10 cellular contexts compared by ENCODE assay signal in the genomic region with DNA sequence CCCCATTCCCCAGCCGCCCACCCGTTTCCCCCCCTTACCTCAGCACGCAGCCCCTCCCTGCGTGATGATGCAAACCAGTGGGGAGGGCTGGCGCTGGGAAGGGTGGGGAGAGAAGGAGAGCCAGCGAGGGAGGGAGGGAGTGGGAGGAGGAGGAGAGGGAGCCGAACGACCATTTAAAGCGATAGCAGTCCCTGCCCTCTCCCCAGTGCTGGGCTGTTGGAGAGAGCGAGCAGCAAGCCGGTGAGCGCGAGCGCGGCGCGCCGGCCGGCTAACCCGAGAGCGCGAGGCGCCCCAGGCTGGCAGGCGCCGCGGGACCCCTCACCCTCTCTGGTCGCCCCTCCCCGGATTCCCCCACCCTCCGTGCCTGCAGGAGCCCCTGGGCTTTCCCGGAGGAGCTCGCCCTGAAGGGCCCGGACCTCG. TPM values are rescaled to one million over a fixed set of nuclear protein-coding genes. Genes with fewer than 3 reads are reported as not detected.
DNase-seq lines count a peak whose midpoint lies in the region; ATAC-seq, FAIRE-seq and TF ChIP-seq lines count a peak whose summit lies in the region.
"Had no signal": no experiment of that assay in that cellular context is flagged by ENCODE, and none has a peak within 500 bp of the region (broad histone marks: within the 10 kb centered on the region; RNA-seq: fewer than 3 reads in every experiment).

A gene (plus strand): TSS at position 205 of the 420 bp plus-strand sequence.

- TF ChIP-seq RAD21 in neural cell (conservative IDR thresholded peaks at IDR 0.05): peak; percentile 34

- H3K4me3 ChIP-seq in neural cell (ENCODE audit: low read length) (peak within 1 kb of the TSS; percentile 93), aorta (ENCODE audit: low read length in 2 of 2) (peak within 1 kb of the TSS; percentile 8 to 32)
- H3K4me3 ChIP-seq: BLaER1 treated with 17β-estradiol and CSF1 and Interleukin-3, amounts not matched to agents 10 nM and 100 nM had no signal

- H3K9me3 ChIP-seq in neural cell (ENCODE audit: low read length) (no peaks in the 10 kb centered on the region), aorta (ENCODE audit: control insufficient read depth, low read length) (no peaks in the 10 kb centered on the region)

- H3K36me3 ChIP-seq in neural cell (ENCODE audit: insufficient read depth, low read length) (no peaks in the 10 kb centered on the region), aorta (ENCODE audit: control insufficient read depth in 1 of 2, insufficient read depth in 2 of 2, low read length in 1 of 2) (no peaks in the 10 kb centered on the region)
- H3K36me3 ChIP-seq: BLaER1 treated with 17β-estradiol and CSF1 and Interleukin-3, amounts not matched to agents 10 nM and 100 nM had no signal

- peak within 1 kb of the TSS; percentile 74 for H3K4me2 ChIP-seq in neural cell (ENCODE audit: low read length)
- H3K4me2 ChIP-seq: BLaER1 treated with 17β-estradiol and CSF1 and Interleukin-3, amounts not matched to agents 10 nM and 100 nM had no signal

- DNase-seq in stimulated activated naive CD8-positive, alpha-beta T cell treated with anti-CD3 and anti-CD28 coated beads, Interleukin-15, Interleukin-2, amounts not matched to agents 100 U/mL and 50 U/mL, for 24 hours: no peak
- DNase-seq in stimulated activated naive CD8-positive, alpha-beta T cell treated with anti-CD3 and anti-CD28 coated beads, Interleukin-15, amount 100 ng/mL, for 72 hours: no peak
- DNase-seq in frontal cortex (ENCODE audit: low spot score in 2 of 2): peak; percentile 53 to 62
- peak in 1 of 2 donors; percentile 71 for DNase-seq in aorta
- DNase-seq in GM13977 (ENCODE audit: low spot score): no peak
- no peak for DNase-seq in GF-D8 (lab: John Stamatoyannopoulos, UW)
- DNase-seq in 8988T: no peak
- DNase-seq: activated T-cell treated with anti-CD3 and anti-CD28 coated beads, Interleukin-2, amount 50 U/mL, for 72 hours had no signal

- peaks cover 7% of the 10 kb centered on the region for H3F3A ChIP-seq in neural cell (ENCODE audit: insufficient read depth, low read length, poor library complexity, severe bottlenecking)

- H3K9ac ChIP-seq in neural cell (ENCODE audit: low read length): peak within 1 kb of the TSS; percentile 74
- H3K9ac ChIP-seq: BLaER1 treated with 17β-estradiol and CSF1 and Interleukin-3, amounts not matched to agents 10 nM and 100 nM had no signal

- 0 to 3% methylated on average over 20 to 33 of the region's 33 CpGs for WGBS in aorta, 2 donors

- H2AFZ ChIP-seq in neural cell (ENCODE audit: low read depth, low read length): no peak within 1 kb of the TSS

- peak; percentile 16 for ATAC-seq in stimulated activated naive CD8-positive, alpha-beta T cell treated with anti-CD3 and anti-CD28 coated beads, Interleukin-15, Interleukin-2, amounts not matched to agents 100 U/mL and 50 U/mL, for 24 hours
- ATAC-seq in stimulated activated naive CD8-positive, alpha-beta T cell treated with anti-CD3 and anti-CD28 coated beads, Interleukin-15, amount 100 ng/mL, for 72 hours: no peak
- peak; percentile 69 for ATAC-seq in aorta (ENCODE audit: low FRiP score)
- ATAC-seq: activated T-cell treated with anti-CD3 and anti-CD28 coated beads, Interleukin-2, amount 50 U/mL, for 72 hours had no signal

- no peaks in the 10 kb centered on the region for H3K79me2 ChIP-seq in neural cell (replicated peaks; ENCODE audit: insufficient read depth, low read length)

- TF ChIP-seq CTCF in neural cell (IDR thresholded peaks at IDR 0.05; ENCODE audit: poor library complexity, severe bottlenecking) (no peak), GM13977 (IDR thresholded peaks at IDR 0.05; ENCODE audit: extremely low read depth, insufficient read depth, missing control alignments) (no peak)

- H3K9me2 ChIP-seq in neural cell (ENCODE audit: insufficient read depth, low read length): no peaks in the 10 kb centered on the region

- no peak for FAIRE-seq in frontal cortex (lab: Jason Lieb, UNC)

- H3K4me1 Mint-ChIP-seq in stimulated activated naive CD8-positive, alpha-beta T cell treated with anti-CD3 and anti-CD28 coated beads, Interleukin-15, amount 100 ng/mL, for 72 hours: no peaks in the 10 kb centered on the region

- in situ Hi-C loops in GM13977 (cut with MboI; ENCODE audit: low pct_unique_long_range_greater_than_20kb, low sequenced_read_pairs, unreplicated experiment): no loop called here

- peak within 1 kb of the TSS; percentile 53 for H3K27ac ChIP-seq in neural cell (ENCODE audit: low read length)
- no peak within 1 kb of the TSS for H3K27ac ChIP-seq in aorta (ENCODE audit: low read depth in 1 of 2, low read length in 2 of 2)
- H3K27ac ChIP-seq: BLaER1 treated with 17β-estradiol and CSF1 and Interleukin-3, amounts not matched to agents 10 nM and 100 nM had no signal

- H3K27me3 ChIP-seq in neural cell (ENCODE audit: insufficient read depth, low read depth, low read length) (peaks cover 59% of the 10 kb centered on the region), aorta (ENCODE audit: control insufficient read depth in 1 of 2, insufficient read depth in 2 of 2, low read length in 1 of 2) (no peaks in the 10 kb centered on the region)
- H3K27me3 ChIP-seq: BLaER1 treated with 17β-estradiol and CSF1 and Interleukin-3, amounts not matched to agents 10 nM and 100 nM had no signal

- H3K4me1 ChIP-seq in aorta (ENCODE audit: control insufficient read depth in 1 of 2, insufficient read depth in 2 of 2, low read length in 2 of 2): no peaks in the 10 kb centered on the region
- H3K4me1 ChIP-seq: BLaER1 treated with 17β-estradiol and CSF1 and Interleukin-3, amounts not matched to agents 10 nM and 100 nM had no signal

- H3K27me3 Mint-ChIP-seq in stimulated activated naive CD8-positive, alpha-beta T cell treated with anti-CD3 and anti-CD28 coated beads, Interleukin-15, amount 100 ng/mL, for 72 hours: peaks cover 59% of the 10 kb centered on the region

- no peak for TF ChIP-seq EP300 in neural cell (conservative IDR thresholded peaks at IDR 0.05; ENCODE audit: poor library complexity, severe bottlenecking)

- H4K20me1 ChIP-seq in neural cell (ENCODE audit: insufficient read depth): no peaks in the 10 kb centered on the region
- H4K20me1 ChIP-seq: BLaER1 treated with 17β-estradiol and CSF1 and Interleukin-3, amounts not matched to agents 10 nM and 100 nM had no signal

- peaks cover 0 to 7% of the 10 kb centered on the region in 2 donors for H3K9me3 Mint-ChIP-seq in stimulated activated naive CD8-positive, alpha-beta T cell treated with anti-CD3 and anti-CD28 coated beads, Interleukin-15, amount 100 ng/mL, for 72 hours

- intact Hi-C loops in aorta (cut with DNase I): no loop called here

- no peak within 1 kb of the TSS for H3K4me3 Mint-ChIP-seq in stimulated activated naive CD8-positive, alpha-beta T cell treated with anti-CD3 and anti-CD28 coated beads, Interleukin-15, amount 100 ng/mL, for 72 hours
- H3K4me3 Mint-ChIP-seq: activated T-cell treated with anti-CD3 and anti-CD28 coated beads, Interleukin-2, amount 50 U/mL, for 72 hours had no signal

- H3K27ac Mint-ChIP-seq in stimulated activated naive CD8-positive, alpha-beta T cell treated with anti-CD3 and anti-CD28 coated beads, Interleukin-15, amount 100 ng/mL, for 72 hours: no peak within 1 kb of the TSS
- H3K27ac Mint-ChIP-seq: activated T-cell treated with anti-CD3 and anti-CD28 coated beads, Interleukin-2, amount 50 U/mL, for 72 hours had no signal

TF ChIP-seq in neural cell, 6 proteins besides CTCF, POLR2A, EP300 and RAD21:
- TF ChIP-seq, protein P1, sequence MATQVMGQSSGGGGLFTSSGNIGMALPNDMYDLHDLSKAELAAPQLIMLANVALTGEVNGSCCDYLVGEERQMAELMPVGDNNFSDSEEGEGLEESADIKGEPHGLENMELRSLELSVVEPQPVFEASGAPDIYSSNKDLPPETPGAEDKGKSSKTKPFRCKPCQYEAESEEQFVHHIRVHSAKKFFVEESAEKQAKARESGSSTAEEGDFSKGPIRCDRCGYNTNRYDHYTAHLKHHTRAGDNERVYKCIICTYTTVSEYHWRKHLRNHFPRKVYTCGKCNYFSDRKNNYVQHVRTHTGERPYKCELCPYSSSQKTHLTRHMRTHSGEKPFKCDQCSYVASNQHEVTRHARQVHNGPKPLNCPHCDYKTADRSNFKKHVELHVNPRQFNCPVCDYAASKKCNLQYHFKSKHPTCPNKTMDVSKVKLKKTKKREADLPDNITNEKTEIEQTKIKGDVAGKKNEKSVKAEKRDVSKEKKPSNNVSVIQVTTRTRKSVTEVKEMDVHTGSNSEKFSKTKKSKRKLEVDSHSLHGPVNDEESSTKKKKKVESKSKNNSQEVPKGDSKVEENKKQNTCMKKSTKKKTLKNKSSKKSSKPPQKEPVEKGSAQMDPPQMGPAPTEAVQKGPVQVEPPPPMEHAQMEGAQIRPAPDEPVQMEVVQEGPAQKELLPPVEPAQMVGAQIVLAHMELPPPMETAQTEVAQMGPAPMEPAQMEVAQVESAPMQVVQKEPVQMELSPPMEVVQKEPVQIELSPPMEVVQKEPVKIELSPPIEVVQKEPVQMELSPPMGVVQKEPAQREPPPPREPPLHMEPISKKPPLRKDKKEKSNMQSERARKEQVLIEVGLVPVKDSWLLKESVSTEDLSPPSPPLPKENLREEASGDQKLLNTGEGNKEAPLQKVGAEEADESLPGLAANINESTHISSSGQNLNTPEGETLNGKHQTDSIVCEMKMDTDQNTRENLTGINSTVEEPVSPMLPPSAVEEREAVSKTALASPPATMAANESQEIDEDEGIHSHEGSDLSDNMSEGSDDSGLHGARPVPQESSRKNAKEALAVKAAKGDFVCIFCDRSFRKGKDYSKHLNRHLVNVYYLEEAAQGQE (IDR thresholded peaks at IDR 0.05; ENCODE audit: borderline replicate concordance): no peak
- no peak for TF ChIP-seq EZH2 (IDR thresholded peaks at IDR 0.05; ENCODE audit: borderline replicate concordance, insufficient read depth, low read length, poor library complexity, severe bottlenecking)
- no peak for TF ChIP-seq SMC3 (conservative IDR thresholded peaks at IDR 0.05; ENCODE audit: poor library complexity)
- TF ChIP-seq TAF1 (IDR thresholded peaks at IDR 0.05; ENCODE audit: low read depth): no peak
- TF ChIP-seq MXI1 (conservative IDR thresholded peaks at IDR 0.05; ENCODE audit: poor library complexity, severe bottlenecking): no peak
- TF ChIP-seq POLR2AphosphoS5 (IDR thresholded peaks at IDR 0.05): no peak

RNA-seq across cellular contexts. Expression of the gene that starts here (rescaled TPM):
- total RNA-seq in frontal cortex: 101 TPM
- 21.9 and 23.8 TPM in 2 replicates for polyA plus RNA-seq in neural cell
- polyA minus RNA-seq in neural cell: 78.1 and 83.5 TPM in 2 replicates
- total RNA-seq in aorta: 1 to 10 TPM in 1 of 2 donors, under 1 TPM in 1; 0.88 to 2.5 TPM
- under 1 TPM; 0.10 to 0.13 TPM for polyA plus RNA-seq in aorta
- total RNA-seq: activated T-cell treated with anti-CD3 and anti-CD28 coated beads, Interleukin-2, amount 50 U/mL, for 72 hours had no signal

Comparison
In these comparisons a context has a peak if more than half of its experiments do, and no peak if none do; other contexts are left out.
1. RNA of the gene that starts here (total RNA-seq): 101 TPM in frontal cortex (single experiment); 0.88 to 2.5 TPM in aorta; every median in the first group is over 10 times any median in the second.
2. RNA of the gene that starts here (polyA plus RNA-seq): 21.9 to 23.8 TPM in neural cell; 0.10 to 0.13 TPM in aorta; every median in the first group is over 10 times any median in the second.
3. DNase-seq: peak in frontal cortex (2 of 2); none in stimulated activated naive CD8-positive, alpha-beta T cell treated with anti-CD3 and anti-CD28 coated beads, Interleukin-15, Interleukin-2, amounts not matched to agents 100 U/mL and 50 U/mL, for 24 hours (single experiment), stimulated activated naive CD8-positive, alpha-beta T cell treated with anti-CD3 and anti-CD28 coated beads, Interleukin-15, amount 100 ng/mL, for 72 hours (0 of 2), GM13977 (single experiment), GF-D8 (single experiment) and 8988T (single experiment).